ENCODE assay signal across 13 cellular contexts in the genomic region with DNA sequence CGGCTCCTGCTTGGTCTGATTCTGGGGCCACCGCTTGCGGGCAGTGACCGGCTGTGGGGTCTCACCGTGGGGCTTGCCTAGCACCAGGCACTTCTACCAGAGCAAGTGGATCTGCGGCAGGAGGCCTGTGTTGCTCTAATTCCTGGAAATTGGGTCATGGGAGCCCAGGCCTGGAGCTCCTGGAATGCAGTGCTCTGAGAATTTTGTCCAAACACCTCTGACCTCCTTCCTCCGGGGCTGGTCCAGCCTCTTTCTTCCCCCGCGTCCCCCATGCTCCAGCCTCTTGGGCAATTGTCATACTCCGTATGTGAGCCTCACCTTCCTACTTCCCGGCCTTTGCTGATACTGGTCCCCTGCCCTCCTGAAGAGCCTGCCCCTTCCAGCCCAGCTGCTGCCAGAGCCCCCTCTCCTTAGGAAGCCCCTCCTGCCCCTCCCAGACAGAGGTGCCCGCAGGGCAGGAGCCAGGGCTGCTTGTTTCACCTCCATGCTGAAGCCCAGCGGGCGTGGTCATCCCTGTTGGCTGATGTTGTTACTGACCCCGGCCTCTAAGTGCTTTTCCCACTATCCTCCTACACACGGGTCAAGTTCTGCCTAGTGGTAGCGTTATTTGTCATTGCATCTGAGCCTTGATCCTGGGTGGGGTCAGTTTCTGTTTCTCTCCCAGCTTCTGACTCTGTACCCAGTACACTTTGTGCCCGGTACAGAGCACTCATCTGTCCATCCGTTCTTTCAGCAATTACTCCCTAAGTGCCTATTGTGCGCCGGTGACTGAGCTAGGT. TPM values are rescaled to one million over a fixed set of nuclear protein-coding genes. Genes with fewer than 3 reads are reported as not detected.
DNase-seq lines count a peak whose midpoint lies in the region; ATAC-seq and TF ChIP-seq lines count a peak whose summit lies in the region.
"Had no signal": no experiment of that assay in that cellular context is flagged by ENCODE, and none has a peak within 500 bp of the region (broad histone marks: within the 10 kb centered on the region; RNA-seq: fewer than 3 reads in every experiment).

No MANE protein-coding gene starts in this region.

- DNase-seq in CD1c-positive myeloid dendritic cell (ENCODE audit: extremely low spot score) (peak; percentile 58), OCI-LY7 (ENCODE audit: low spot score) (no peak), left ventricle myocardium inferior (no peak), retina (peak; percentile 60), NCI-H524 treated with DMSO at 0.1 percent for 48 hours (lab: John Stamatoyannopoulos, UW) (no peak), iPS-NIHi11 (ENCODE audit: low spot score) (no peak)
- no peak for DNase-seq in activated CD8-positive, alpha-beta T cell treated with anti-CD3 and anti-CD28 coated beads for 36 hours
- DNase-seq: activated CD8-positive, alpha-beta memory T cell treated with anti-CD3 and anti-CD28 coated beads, Interleukin-2, amount 10 ng/mL, durations not matched to agents 7 days and 5 days; activated naive CD4-positive, alpha-beta T cell treated with Interleukin-2 at 50 U/mL for 16 hours; DMS53 had no signal

- no peaks in the 10 kb centered on the region for H3K27me3 Mint-ChIP-seq in activated CD8-positive, alpha-beta T cell treated with anti-CD3 and anti-CD28 coated beads for 36 hours

- peaks cover 67% of the 10 kb centered on the region; the same call in 1 of the 2 replicates for H3K79me2 ChIP-seq in OCI-LY7 (ENCODE audit: insufficient read depth, low read depth, low read length)

- H3K36me3 Mint-ChIP-seq in activated CD8-positive, alpha-beta T cell treated with anti-CD3 and anti-CD28 coated beads for 36 hours (ENCODE audit: low read depth), result no peaks in the 10 kb centered on the region
- H3K36me3 Mint-ChIP-seq: activated CD8-positive, alpha-beta memory T cell treated with anti-CD3 and anti-CD28 coated beads, Interleukin-2, amount 10 ng/mL, durations not matched to agents 7 days and 5 days had no signal

- H3K36me3 ChIP-seq in OCI-LY7 (ENCODE audit: insufficient read depth, low read length), result peaks cover 46% of the 10 kb centered on the region; the same call in 1 of the 2 replicates
- H3K36me3 ChIP-seq in left ventricle myocardium inferior, result no peaks in the 10 kb centered on the region
- H3K36me3 ChIP-seq: thoracic aorta had no signal

- peaks cover 4% of the 10 kb centered on the region for H3K4me1 Mint-ChIP-seq in activated CD8-positive, alpha-beta T cell treated with anti-CD3 and anti-CD28 coated beads for 36 hours (ENCODE audit: low read depth)

- peaks cover 6% of the 10 kb centered on the region for H3K27me3 ChIP-seq in left ventricle myocardium inferior (ENCODE audit: low read depth)

- H3K9me3 ChIP-seq in OCI-LY7 (ENCODE audit: low read length) (no peaks in the 10 kb centered on the region), left ventricle myocardium inferior (replicated peaks) (no peaks in the 10 kb centered on the region)
- H3K9me3 ChIP-seq: thoracic aorta had no signal

- H3K9me3 Mint-ChIP-seq in activated CD8-positive, alpha-beta T cell treated with anti-CD3 and anti-CD28 coated beads for 36 hours, result no peaks in the 10 kb centered on the region

- H3K27ac ChIP-seq in OCI-LY7 (ENCODE audit: low read depth, low read length, poor library complexity, severe bottlenecking), result peak overlapping the region; percentile 93
- peak overlapping the region; percentile 89 for H3K27ac ChIP-seq in left ventricle myocardium inferior (replicated peaks)
- H3K27ac ChIP-seq: thoracic aorta, VCaP had no signal

- H3K4me3 ChIP-seq in OCI-LY7 (ENCODE audit: low read depth, low read length, poor library complexity, severe bottlenecking) (peak overlapping the region; percentile 57), left ventricle myocardium inferior (no peak overlapping the region)
- H3K4me3 ChIP-seq: thoracic aorta had no signal

- no peak overlapping the region for H3K27ac Mint-ChIP-seq in activated CD8-positive, alpha-beta T cell treated with anti-CD3 and anti-CD28 coated beads for 36 hours

- H3K9me2 ChIP-seq in OCI-LY7 (ENCODE audit: insufficient read depth, low read length), result no peaks in the 10 kb centered on the region

- no peak overlapping the region for H3K4me3 Mint-ChIP-seq in activated CD8-positive, alpha-beta T cell treated with anti-CD3 and anti-CD28 coated beads for 36 hours
- H3K4me3 Mint-ChIP-seq: activated CD8-positive, alpha-beta memory T cell treated with anti-CD3 and anti-CD28 coated beads, Interleukin-2, amount 10 ng/mL, durations not matched to agents 7 days and 5 days had no signal

- POLR2A ChIA-PET in OCI-LY7 (lab: Charles Lee), result no interaction called here
- POLR2A ChIA-PET in activated CD8-positive, alpha-beta T cell treated with anti-CD3 and anti-CD28 coated beads for 36 hours (lab: Charles Lee), result no interaction called here

- TF ChIP-seq CTCF in OCI-LY7 (conservative IDR thresholded peaks at IDR 0.05; ENCODE audit: low read length) (no peak), left ventricle myocardium inferior (IDR thresholded peaks at IDR 0.05; ENCODE audit: borderline replicate concordance) (no peak)
- no peak for TF ChIP-seq CTCF in activated CD8-positive, alpha-beta T cell treated with anti-CD3 and anti-CD28 coated beads for 36 hours (IDR thresholded peaks at IDR 0.05)

- intact Hi-C loops in OCI-LY7 (cut with micrococcal nuclease; ENCODE audit: unreplicated experiment) (no loop called here), left ventricle myocardium inferior (cut with micrococcal nuclease) (no loop called here)
- intact Hi-C loops in activated CD8-positive, alpha-beta T cell treated with anti-CD3 and anti-CD28 coated beads for 36 hours (cut with micrococcal nuclease), result no loop called here

- peak overlapping the region; percentile 76 for H3K4me2 ChIP-seq in OCI-LY7 (ENCODE audit: low read length)

- H4K20me1 ChIP-seq in OCI-LY7 (ENCODE audit: insufficient read depth, low read length), result no peaks in the 10 kb centered on the region

- H2AFZ ChIP-seq in OCI-LY7 (ENCODE audit: low read length), result no peak overlapping the region

- no TSS peak for BruUV-seq in OCI-LY7 (replicated peaks; lab: Mats Ljungman, UMichigan)

- CTCF ChIA-PET in OCI-LY7 (lab: Charles Lee; ENCODE audit: unreplicated experiment), result no interaction called here
- CTCF ChIA-PET in activated CD8-positive, alpha-beta T cell treated with anti-CD3 and anti-CD28 coated beads for 36 hours (lab: Charles Lee), result no interaction called here

- H3K4me1 ChIP-seq in OCI-LY7 (ENCODE audit: insufficient read depth, low read length, poor library complexity, severe bottlenecking) (peaks cover 100% of the 10 kb centered on the region), left ventricle myocardium inferior (peaks cover 96% of the 10 kb centered on the region)

- ATAC-seq in activated CD8-positive, alpha-beta T cell treated with anti-CD3 and anti-CD28 coated beads for 36 hours, result no peak
- ATAC-seq in GM19467 (IDR thresholded peaks at IDR 0.05; ENCODE audit: unreplicated experiment), result no peak
- ATAC-seq: activated CD8-positive, alpha-beta memory T cell treated with anti-CD3 and anti-CD28 coated beads, Interleukin-2, amount 10 ng/mL, durations not matched to agents 7 days and 5 days had no signal

RNA-seq across cellular contexts. Expression of a gene that starts 9.6 kb away (rescaled TPM):
- total RNA-seq in OCI-LY7 (2014; rRNA removed; shearing (Covaris generic)), result 15.4 and 16.3 TPM in 2 replicates
- total RNA-seq in OCI-LY7 (2022) (34.1 and 44.3 TPM in 2 replicates), left ventricle myocardium inferior (3.2 TPM)
- 1 to 10 TPM in 1 of 2 experiments, under 1 TPM in 1; 0.90 to 1.9 TPM for total RNA-seq in activated CD8-positive, alpha-beta T cell treated with anti-CD3 and anti-CD28 coated beads for 36 hours

RNA-seq across cellular contexts. Expression of a gene that starts 35.7 kb away (rescaled TPM):
- total RNA-seq in OCI-LY7 (2014; rRNA removed; shearing (Covaris generic)), result 32.5 and 34.1 TPM in 2 replicates
- total RNA-seq in OCI-LY7 (2022) (51.9 and 55.0 TPM in 2 replicates), left ventricle myocardium inferior (15.5 TPM)
- total RNA-seq in activated CD8-positive, alpha-beta T cell treated with anti-CD3 and anti-CD28 coated beads for 36 hours, result 10 to 100 TPM; 48.2 to 51.1 TPM

RNA-seq across cellular contexts. Expression of a gene that starts 53.9 kb away (rescaled TPM):
- 716 and 720 TPM in 2 replicates for total RNA-seq in OCI-LY7 (2014; rRNA removed; shearing (Covaris generic))
- 732 and 779 TPM in 2 replicates for total RNA-seq in OCI-LY7 (2022)
- 193 TPM for total RNA-seq in left ventricle myocardium inferior
- 100 to 1,000 TPM; 518 to 536 TPM for total RNA-seq in activated CD8-positive, alpha-beta T cell treated with anti-CD3 and anti-CD28 coated beads for 36 hours

Comparison
In these comparisons a context has a peak if more than half of its experiments do, and no peak if none do; other contexts are left out.
1. DNase-seq: peak in CD1c-positive myeloid dendritic cell (single experiment) and retina (single experiment); none in OCI-LY7 (single experiment), left ventricle myocardium inferior (single experiment), NCI-H524 treated with DMSO at 0.1 percent for 48 hours (single experiment), iPS-NIHi11 (single experiment) and activated CD8-positive, alpha-beta T cell treated with anti-CD3 and anti-CD28 coated beads for 36 hours (single experiment).